29 cellular contexts compared by ENCODE assay signal in the genomic region with DNA sequence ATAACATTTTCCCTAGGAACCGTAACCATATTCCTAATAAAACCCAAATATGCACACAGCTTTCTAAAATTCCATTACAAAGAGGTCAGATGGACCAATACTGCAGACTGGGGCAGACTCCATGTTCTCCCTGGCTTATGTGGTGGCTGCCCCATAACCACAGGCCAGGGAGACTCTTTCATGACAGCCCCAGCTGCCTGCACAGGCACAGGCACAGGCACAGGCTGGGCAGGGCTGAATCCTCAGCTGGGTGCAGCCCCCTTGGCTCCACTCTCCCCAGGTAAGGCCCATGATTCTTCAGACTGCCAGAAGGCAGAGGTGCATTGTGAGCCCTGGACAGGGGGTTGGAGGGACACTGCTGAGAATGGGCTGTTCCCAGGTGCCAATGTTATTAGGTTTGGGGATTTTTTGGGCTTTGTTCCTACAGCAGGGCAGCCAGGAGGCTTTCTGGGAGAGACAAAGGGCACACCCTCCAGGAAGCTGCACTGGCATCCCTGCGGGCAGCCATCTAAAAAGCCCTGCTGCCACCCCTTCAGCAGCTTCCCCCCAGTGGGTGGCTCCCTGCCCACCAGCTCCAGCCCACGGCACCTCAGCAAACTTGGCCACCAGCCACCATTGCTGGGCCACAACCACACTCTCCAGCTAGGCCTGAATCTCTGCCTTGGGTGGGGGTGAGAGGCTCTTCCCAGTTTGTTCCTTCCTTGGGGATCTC. TPM values are rescaled to one million over a fixed set of nuclear protein-coding genes. Genes with fewer than 3 reads are reported as not detected.
A peak's percentile ranks its signal among the peaks of the same experiment; 100 is the strongest.
DNase-seq lines count a peak whose midpoint lies in the region; ATAC-seq and TF ChIP-seq lines count a peak whose summit lies in the region.
"Had no signal": no experiment of that assay in that cellular context is flagged by ENCODE, and none has a peak within 500 bp of the region (broad histone marks: within the 10 kb centered on the region; RNA-seq: fewer than 3 reads in every experiment).

No MANE protein-coding gene starts in this region.

- no peak overlapping the region for H3T11ph ChIP-seq in H9 (ENCODE audit: low read length)

- H3K4me1 ChIP-seq in H9 (ENCODE audit: insufficient read depth, low read length) (no peaks in the 10 kb centered on the region; the same call in 1 of the 2 replicates), spleen (peaks cover 0 to 15% (median 0%) of the 10 kb centered on the region in 6 donors)
- H3K4me1 ChIP-seq: Peyer's patch had no signal

- H3K79me1 ChIP-seq in H9 (ENCODE audit: insufficient read depth, low read depth, low read length, poor library complexity, severe bottlenecking), result no peaks in the 10 kb centered on the region

- H2AFZ ChIP-seq in H9 (ENCODE audit: low read length), result no peak overlapping the region

- no peak overlapping the region for H2AK5ac ChIP-seq in H9 (ENCODE audit: insufficient read length, low read length)

- no peak overlapping the region for H3K18ac ChIP-seq in H9 (ENCODE audit: insufficient read length, low read depth, low read length)

- H3K23ac ChIP-seq in H9 (ENCODE audit: insufficient read length, low read depth, low read length), result no peak overlapping the region

- TF ChIP-seq CTCF in H9 (conservative IDR thresholded peaks at IDR 0.05) (no peak), spleen (IDR thresholded peaks at IDR 0.05 in 8 of 11, conservative IDR thresholded peaks at IDR 0.05 in 3 of 11) (no peak)

- no peak overlapping the region for H4K91ac ChIP-seq in H9 (ENCODE audit: insufficient read length, low read depth, low read length)

- peaks cover 18 to 26% of the 10 kb centered on the region in 2 experiments for H3K4me1 Mint-ChIP-seq in H9

- no peak overlapping the region for H3K4ac ChIP-seq in H9 (ENCODE audit: low read depth, low read length)

- no peak overlapping the region for H3K4me3 ChIP-seq in spleen
- H3K4me3 ChIP-seq: lung, mucosa of descending colon, Peyer's patch, suprapubic skin had no signal

- no peak overlapping the region for H2BK120ac ChIP-seq in H9 (ENCODE audit: low read depth, low read length, poor library complexity, severe bottlenecking)

- no peak for ATAC-seq in HG03039 (IDR thresholded peaks at IDR 0.05; ENCODE audit: unreplicated experiment)
- ATAC-seq: activated CD8-positive, alpha-beta T cell treated with anti-CD3 and anti-CD28 coated beads, Interleukin-2, amount 10 ng/mL, durations not matched to agents 7 days and 5 days; mucosa of descending colon; right cardiac atrium; stimulated activated memory B cell treated with anti-CD40 and anti-IgM and Interleukin-4, amounts not matched to agents 10 μg/mL and 1 μg/mL and 100 μg/mL, for 72 hours; T-helper 17 cell had no signal

- DNase-seq in H9 (no peak), NCI-H69 (lab: John Stamatoyannopoulos, UW) (peak; percentile 90), glomerular visceral epithelial cell (ENCODE audit: extremely low spot score) (peak; percentile 16), spleen (peak; percentile 35), COLO668 (lab: John Stamatoyannopoulos, UW; ENCODE audit: unreplicated experiment) (no peak), dedifferentiated amniotic fluid mesenchymal stem cell (ENCODE audit: extremely low spot score) (no peak)
- DNase-seq: activated CD4-positive, alpha-beta T cell treated with anti-CD3 and anti-CD28 coated beads for 1 hour; activated CD8-positive, alpha-beta T cell treated with anti-CD3 and anti-CD28 coated beads, Interleukin-2, amount 10 ng/mL, durations not matched to agents 7 days and 5 days; activated effector memory CD4-positive, alpha-beta T cell treated with Interleukin-2 at 50 U/mL for 16 hours; activated naive CD8-positive, alpha-beta T cell treated with anti-CD3 and anti-CD28 coated beads, Interleukin-2, amount 10 ng/mL, durations not matched to agents 7 days and 5 days; activated T-cell treated with anti-CD3 and anti-CD28 coated beads for 4 hours; CD4-positive, CD25-positive, alpha-beta regulatory T cell; central memory CD4-positive, alpha-beta T cell; dermis blood vessel endothelial cell; EL; IMR-90; mucosa of descending colon; NCI-H1092; NCI-H1694 treated with DMSO at 0.1 percent for 48 hours; NCI-H526; nephron progenitor cell; Peyer's patch; right cardiac atrium; stimulated activated CD4-positive, alpha-beta T cell treated with anti-CD3 and anti-CD28 coated beads, Interleukin-4, amount 100 ng/mL, for 24 hours; T-helper 17 cell had no signal

- H3K4me2 ChIP-seq in H9 (ENCODE audit: insufficient read depth, insufficient read length, low read length), result no peak overlapping the region

- H2BK15ac ChIP-seq in H9 (ENCODE audit: low read depth, low read length), result no peak overlapping the region

- TF ChIP-seq POLR2A in spleen (IDR thresholded peaks at IDR 0.05), result no peak

- H2BK20ac ChIP-seq in H9 (ENCODE audit: low read depth, low read length, poor library complexity, severe bottlenecking), result no peak overlapping the region

- H3K56ac ChIP-seq in H9 (ENCODE audit: insufficient read length, low read depth, low read length), result no peak overlapping the region

- H3K23me2 ChIP-seq in H9 (ENCODE audit: insufficient read length, low read depth, low read length, poor library complexity, severe bottlenecking), result no peaks in the 10 kb centered on the region

- peaks cover 3% of the 10 kb centered on the region for H4K20me1 ChIP-seq in H9 (ENCODE audit: control insufficient read depth, insufficient read depth, insufficient read length)

- no peaks in the 10 kb centered on the region for H3K9me3 Mint-ChIP-seq in H9
- H3K9me3 Mint-ChIP-seq: activated naive CD8-positive, alpha-beta T cell treated with anti-CD3 and anti-CD28 coated beads, Interleukin-2, amount 10 ng/mL, durations not matched to agents 7 days and 5 days; CD4-positive, CD25-positive, alpha-beta regulatory T cell; nephron progenitor cell; stimulated activated memory B cell treated with anti-CD40 and anti-IgM and Interleukin-4, amounts not matched to agents 10 μg/mL and 1 μg/mL and 100 μg/mL, for 72 hours had no signal

- H3K27me3 Mint-ChIP-seq in H9 (ENCODE audit: low read depth), result no peaks in the 10 kb centered on the region
- H3K27me3 Mint-ChIP-seq: activated naive CD8-positive, alpha-beta T cell treated with anti-CD3 and anti-CD28 coated beads, Interleukin-2, amount 10 ng/mL, durations not matched to agents 7 days and 5 days; CD4-positive, CD25-positive, alpha-beta regulatory T cell; stimulated activated memory B cell treated with anti-CD40 and anti-IgM and Interleukin-4, amounts not matched to agents 10 μg/mL and 1 μg/mL and 100 μg/mL, for 72 hours; T-helper 17 cell had no signal

- H3K27ac ChIP-seq in H9 (ENCODE audit: insufficient read length, low read depth, low read length) (no peak overlapping the region), spleen (no peak overlapping the region)
- H3K27ac ChIP-seq: Peyer's patch, suprapubic skin had no signal

- no peak overlapping the region for H4K8ac ChIP-seq in H9 (replicated peaks; ENCODE audit: insufficient read length, low read depth, low read length)

- H3K27ac Mint-ChIP-seq in H9, result peak overlapping the region in 1 of 3 experiments; percentile 59; a peak in 1 of 7 replicates
- H3K27ac Mint-ChIP-seq: activated CD8-positive, alpha-beta T cell treated with anti-CD3 and anti-CD28 coated beads, Interleukin-2, amount 10 ng/mL, durations not matched to agents 7 days and 5 days; activated naive CD8-positive, alpha-beta T cell treated with anti-CD3 and anti-CD28 coated beads, Interleukin-2, amount 10 ng/mL, durations not matched to agents 7 days and 5 days; nephron progenitor cell; stimulated activated memory B cell treated with anti-CD40 and anti-IgM and Interleukin-4, amounts not matched to agents 10 μg/mL and 1 μg/mL and 100 μg/mL, for 72 hours; T-helper 17 cell had no signal

- peak overlapping the region; percentile 32; the same call in 1 of the 2 replicates for H3K14ac ChIP-seq in H9 (ENCODE audit: insufficient read depth, low read length)

- no peak overlapping the region for H3K9ac ChIP-seq in H9 (ENCODE audit: extremely low read depth, insufficient read length, low read length)

- H3K27me3 ChIP-seq in H9 (ENCODE audit: insufficient read depth, low read length) (no peaks in the 10 kb centered on the region), spleen (replicated peaks in 1 of 7) (no peaks in the 10 kb centered on the region)
- H3K27me3 ChIP-seq: Peyer's patch, suprapubic skin had no signal

- no peak overlapping the region for H4K5ac ChIP-seq in H9 (ENCODE audit: insufficient read length, low read depth, low read length)

- no peak overlapping the region for H2BK5ac ChIP-seq in H9 (ENCODE audit: insufficient read length, low read length)

- no peak overlapping the region for H2BK12ac ChIP-seq in H9 (ENCODE audit: insufficient read length, low read depth, low read length)

- intact Hi-C loops in spleen (cut with DNase I; ENCODE audit: low total_unique reads), result no loop called here

- WGBS in H9 (ENCODE audit: extremely low coverage, insufficient read length, low lambda C conversion rate), result no CpG with 5 or more reads among the region's 3 CpGs
- 80 to 94% (median 92%) methylated on average over 2 to 3 of the region's 3 CpGs for WGBS in spleen, 5 donors

- H3K9me3 ChIP-seq in H9 (ENCODE audit: control insufficient read depth, low read depth, low read length) (no peaks in the 10 kb centered on the region), spleen (no peaks in the 10 kb centered on the region)
- H3K9me3 ChIP-seq: mucosa of descending colon, Peyer's patch, suprapubic skin had no signal

- no peak overlapping the region for H3K4me3 Mint-ChIP-seq in H9
- H3K4me3 Mint-ChIP-seq: activated CD8-positive, alpha-beta T cell treated with anti-CD3 and anti-CD28 coated beads, Interleukin-2, amount 10 ng/mL, durations not matched to agents 7 days and 5 days; activated naive CD8-positive, alpha-beta T cell treated with anti-CD3 and anti-CD28 coated beads, Interleukin-2, amount 10 ng/mL, durations not matched to agents 7 days and 5 days; CD4-positive, CD25-positive, alpha-beta regulatory T cell; nephron progenitor cell; stimulated activated memory B cell treated with anti-CD40 and anti-IgM and Interleukin-4, amounts not matched to agents 10 μg/mL and 1 μg/mL and 100 μg/mL, for 72 hours; T-helper 17 cell had no signal

- no peaks in the 10 kb centered on the region for H3K79me2 ChIP-seq in H9 (ENCODE audit: insufficient read depth, low read length)

- peaks cover 0 to 7% (median 0%) of the 10 kb centered on the region in 6 donors for H3K36me3 ChIP-seq in spleen
- H3K36me3 ChIP-seq: Peyer's patch had no signal

- no peaks in the 10 kb centered on the region for H3K36me3 Mint-ChIP-seq in H9 (ENCODE audit: insufficient read depth in 1 of 3, low read depth in 3 of 3)

RNA-seq across cellular contexts. Expression of gene DOCK9, which starts 20.0 kb away (rescaled TPM):
- total RNA-seq in H9 (2021), result 19.0 and 23.0 TPM in 2 replicates
- total RNA-seq in spleen, result 10 to 100 TPM; 46.5 to 53.3 (median 48.3) TPM
- polyA plus RNA-seq in spleen, result 10 to 100 TPM in 1 of 3 donors, 1 to 10 TPM in 2; 6.9 to 14.9 (median 9.9) TPM

Comparison
In these comparisons a context has a peak if more than half of its experiments do, and no peak if none do; other contexts are left out.
1. DNase-seq: peak in NCI-H69 (single experiment), glomerular visceral epithelial cell (single experiment) and spleen (single experiment); none in H9 (single experiment), COLO668 (single experiment) and dedifferentiated amniotic fluid mesenchymal stem cell (single experiment).